ENCODE assay signal across 1 cellular context in the genomic region with DNA sequence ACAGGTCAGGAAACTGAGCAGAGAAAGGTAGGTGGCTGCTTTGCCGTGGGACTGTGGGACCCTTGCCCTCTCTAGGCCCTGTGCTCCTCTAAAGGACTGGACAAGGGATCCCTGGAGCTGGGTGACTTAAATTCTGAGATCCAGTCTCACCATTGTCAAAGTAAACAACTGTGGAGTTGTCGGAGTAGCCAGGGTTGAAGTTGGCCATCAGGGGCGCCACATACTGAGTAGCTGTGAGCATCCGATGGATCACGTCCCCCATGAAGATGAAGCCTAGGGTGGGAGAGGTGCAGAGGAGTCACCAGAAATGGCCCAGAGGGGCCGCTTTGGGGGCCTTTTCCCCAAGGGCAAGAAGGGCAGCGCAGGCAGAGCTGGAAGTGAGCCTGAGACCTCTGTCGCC.
TF ChIP-seq lines count a peak whose summit lies in the region.

No MANE protein-coding gene starts in this region.

TF ChIP-seq in HepG2, 621 proteins besides CTCF, POLR2A, EP300 and RAD21:
- TF ChIP-seq FOXA1 (IDR thresholded peaks at IDR 0.05): no peak
- peak; percentile 73 for TF ChIP-seq FOXA1 (CRISPR knock-in tag; IDR thresholded peaks at IDR 0.05)
- TF ChIP-seq NCOR1 (IDR thresholded peaks at IDR 0.05; ENCODE audit: borderline replicate concordance, low read length): no peak
- TF ChIP-seq, protein P1, sequence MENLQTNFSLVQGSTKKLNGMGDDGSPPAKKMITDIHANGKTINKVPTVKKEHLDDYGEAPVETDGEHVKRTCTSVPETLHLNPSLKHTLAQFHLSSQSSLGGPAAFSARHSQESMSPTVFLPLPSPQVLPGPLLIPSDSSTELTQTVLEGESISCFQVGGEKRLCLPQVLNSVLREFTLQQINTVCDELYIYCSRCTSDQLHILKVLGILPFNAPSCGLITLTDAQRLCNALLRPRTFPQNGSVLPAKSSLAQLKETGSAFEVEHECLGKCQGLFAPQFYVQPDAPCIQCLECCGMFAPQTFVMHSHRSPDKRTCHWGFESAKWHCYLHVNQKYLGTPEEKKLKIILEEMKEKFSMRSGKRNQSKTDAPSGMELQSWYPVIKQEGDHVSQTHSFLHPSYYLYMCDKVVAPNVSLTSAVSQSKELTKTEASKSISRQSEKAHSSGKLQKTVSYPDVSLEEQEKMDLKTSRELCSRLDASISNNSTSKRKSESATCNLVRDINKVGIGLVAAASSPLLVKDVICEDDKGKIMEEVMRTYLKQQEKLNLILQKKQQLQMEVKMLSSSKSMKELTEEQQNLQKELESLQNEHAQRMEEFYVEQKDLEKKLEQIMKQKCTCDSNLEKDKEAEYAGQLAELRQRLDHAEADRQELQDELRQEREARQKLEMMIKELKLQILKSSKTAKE (CRISPR knock-in tag; IDR thresholded peaks at IDR 0.05; ENCODE audit: borderline replicate concordance): no peak
- TF ChIP-seq FOXA3 (CRISPR knock-in tag; IDR thresholded peaks at IDR 0.05): 0 out of 2 replicates have a peak, but pooled peaks have one; percentile 32
